ENCODE assay signal across 1 cellular context in genomic region chr16:54628796-54629625, GRCh38.
TF ChIP-seq lines count a peak whose summit lies in the region.

No MANE protein-coding gene starts in this region.

TF ChIP-seq in HepG2, 621 proteins besides CTCF, POLR2A, EP300 and RAD21 (continued from another document and continues in another):
- TF ChIP-seq TBL1XR1 (IDR thresholded peaks at IDR 0.05; ENCODE audit: borderline replicate concordance, low read length, partially characterized antibody) = peak; percentile 80
- TF ChIP-seq ZGPAT (CRISPR knock-in tag; IDR thresholded peaks at IDR 0.05) = peak; percentile 98
- TF ChIP-seq, protein P1, sequence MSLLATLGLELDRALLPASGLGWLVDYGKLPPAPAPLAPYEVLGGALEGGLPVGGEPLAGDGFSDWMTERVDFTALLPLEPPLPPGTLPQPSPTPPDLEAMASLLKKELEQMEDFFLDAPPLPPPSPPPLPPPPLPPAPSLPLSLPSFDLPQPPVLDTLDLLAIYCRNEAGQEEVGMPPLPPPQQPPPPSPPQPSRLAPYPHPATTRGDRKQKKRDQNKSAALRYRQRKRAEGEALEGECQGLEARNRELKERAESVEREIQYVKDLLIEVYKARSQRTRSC (CRISPR knock-in tag; IDR thresholded peaks at IDR 0.05; ENCODE audit: low read depth) = no peak
- TF ChIP-seq, protein P2, sequence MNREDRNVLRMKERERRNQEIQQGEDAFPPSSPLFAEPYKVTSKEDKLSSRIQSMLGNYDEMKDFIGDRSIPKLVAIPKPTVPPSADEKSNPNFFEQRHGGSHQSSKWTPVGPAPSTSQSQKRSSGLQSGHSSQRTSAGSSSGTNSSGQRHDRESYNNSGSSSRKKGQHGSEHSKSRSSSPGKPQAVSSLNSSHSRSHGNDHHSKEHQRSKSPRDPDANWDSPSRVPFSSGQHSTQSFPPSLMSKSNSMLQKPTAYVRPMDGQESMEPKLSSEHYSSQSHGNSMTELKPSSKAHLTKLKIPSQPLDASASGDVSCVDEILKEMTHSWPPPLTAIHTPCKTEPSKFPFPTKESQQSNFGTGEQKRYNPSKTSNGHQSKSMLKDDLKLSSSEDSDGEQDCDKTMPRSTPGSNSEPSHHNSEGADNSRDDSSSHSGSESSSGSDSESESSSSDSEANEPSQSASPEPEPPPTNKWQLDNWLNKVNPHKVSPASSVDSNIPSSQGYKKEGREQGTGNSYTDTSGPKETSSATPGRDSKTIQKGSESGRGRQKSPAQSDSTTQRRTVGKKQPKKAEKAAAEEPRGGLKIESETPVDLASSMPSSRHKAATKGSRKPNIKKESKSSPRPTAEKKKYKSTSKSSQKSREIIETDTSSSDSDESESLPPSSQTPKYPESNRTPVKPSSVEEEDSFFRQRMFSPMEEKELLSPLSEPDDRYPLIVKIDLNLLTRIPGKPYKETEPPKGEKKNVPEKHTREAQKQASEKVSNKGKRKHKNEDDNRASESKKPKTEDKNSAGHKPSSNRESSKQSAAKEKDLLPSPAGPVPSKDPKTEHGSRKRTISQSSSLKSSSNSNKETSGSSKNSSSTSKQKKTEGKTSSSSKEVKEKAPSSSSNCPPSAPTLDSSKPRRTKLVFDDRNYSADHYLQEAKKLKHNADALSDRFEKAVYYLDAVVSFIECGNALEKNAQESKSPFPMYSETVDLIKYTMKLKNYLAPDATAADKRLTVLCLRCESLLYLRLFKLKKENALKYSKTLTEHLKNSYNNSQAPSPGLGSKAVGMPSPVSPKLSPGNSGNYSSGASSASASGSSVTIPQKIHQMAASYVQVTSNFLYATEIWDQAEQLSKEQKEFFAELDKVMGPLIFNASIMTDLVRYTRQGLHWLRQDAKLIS (CRISPR knock-in tag; IDR thresholded peaks at IDR 0.05) = no peak
- no peak; the same call in 1 of the 2 replicates for TF ChIP-seq REXO4 (CRISPR knock-in tag; IDR thresholded peaks at IDR 0.05; ENCODE audit: borderline replicate concordance)
- TF ChIP-seq NCOA2 (CRISPR knock-in tag; IDR thresholded peaks at IDR 0.05) = peak; percentile 94
- TF ChIP-seq, protein P3, sequence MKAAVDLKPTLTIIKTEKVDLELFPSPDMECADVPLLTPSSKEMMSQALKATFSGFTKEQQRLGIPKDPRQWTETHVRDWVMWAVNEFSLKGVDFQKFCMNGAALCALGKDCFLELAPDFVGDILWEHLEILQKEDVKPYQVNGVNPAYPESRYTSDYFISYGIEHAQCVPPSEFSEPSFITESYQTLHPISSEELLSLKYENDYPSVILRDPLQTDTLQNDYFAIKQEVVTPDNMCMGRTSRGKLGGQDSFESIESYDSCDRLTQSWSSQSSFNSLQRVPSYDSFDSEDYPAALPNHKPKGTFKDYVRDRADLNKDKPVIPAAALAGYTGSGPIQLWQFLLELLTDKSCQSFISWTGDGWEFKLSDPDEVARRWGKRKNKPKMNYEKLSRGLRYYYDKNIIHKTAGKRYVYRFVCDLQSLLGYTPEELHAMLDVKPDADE (CRISPR knock-in tag; IDR thresholded peaks at IDR 0.05) = no peak
- TF ChIP-seq ZBTB26 (CRISPR knock-in tag; IDR thresholded peaks at IDR 0.05; ENCODE audit: borderline replicate concordance) = 0 out of 2 replicates have a peak, but pooled peaks have one; percentile 29
- no peak for TF ChIP-seq MAFK (conservative IDR thresholded peaks at IDR 0.05 in 1 of 2, IDR thresholded peaks at IDR 0.05 in 1 of 2; ENCODE audit: low read length in 2 of 2)
- TF ChIP-seq MATR3 (CRISPR knock-in tag; IDR thresholded peaks at IDR 0.05) = no peak
- no peak for TF ChIP-seq PAX8 (CRISPR knock-in tag; IDR thresholded peaks at IDR 0.05; ENCODE audit: borderline replicate concordance)
- peak; percentile 67; the same call in 1 of the 2 replicates for TF ChIP-seq ZMAT3 (CRISPR knock-in tag; conservative IDR thresholded peaks at IDR 0.05)
- TF ChIP-seq, protein P4, sequence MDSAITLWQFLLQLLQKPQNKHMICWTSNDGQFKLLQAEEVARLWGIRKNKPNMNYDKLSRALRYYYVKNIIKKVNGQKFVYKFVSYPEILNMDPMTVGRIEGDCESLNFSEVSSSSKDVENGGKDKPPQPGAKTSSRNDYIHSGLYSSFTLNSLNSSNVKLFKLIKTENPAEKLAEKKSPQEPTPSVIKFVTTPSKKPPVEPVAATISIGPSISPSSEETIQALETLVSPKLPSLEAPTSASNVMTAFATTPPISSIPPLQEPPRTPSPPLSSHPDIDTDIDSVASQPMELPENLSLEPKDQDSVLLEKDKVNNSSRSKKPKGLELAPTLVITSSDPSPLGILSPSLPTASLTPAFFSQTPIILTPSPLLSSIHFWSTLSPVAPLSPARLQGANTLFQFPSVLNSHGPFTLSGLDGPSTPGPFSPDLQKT (CRISPR knock-in tag; IDR thresholded peaks at IDR 0.05; ENCODE audit: borderline replicate concordance) = no peak
- no peak for TF ChIP-seq KLF13 (CRISPR knock-in tag; IDR thresholded peaks at IDR 0.05)
- no peak for TF ChIP-seq PRMT3 (CRISPR knock-in tag; IDR thresholded peaks at IDR 0.05; ENCODE audit: borderline replicate concordance, low read depth)
- no peak for TF ChIP-seq SMC3 (IDR thresholded peaks at IDR 0.05; ENCODE audit: low read length)
- TF ChIP-seq ZNF329 (CRISPR knock-in tag; IDR thresholded peaks at IDR 0.05; ENCODE audit: low read depth) = 0 out of 2 replicates have a peak, but pooled peaks have one; percentile 16
- TF ChIP-seq PAXIP1 (CRISPR knock-in tag; conservative IDR thresholded peaks at IDR 0.05) = peak; percentile 80
- TF ChIP-seq NR2F2 (IDR thresholded peaks at IDR 0.05; ENCODE audit: borderline replicate concordance, low read depth) = peak; percentile 100
- peak; percentile 74; the same call in 1 of the 2 replicates for TF ChIP-seq KLF12 (CRISPR knock-in tag; IDR thresholded peaks at IDR 0.05; ENCODE audit: borderline replicate concordance)
- TF ChIP-seq ZNF597 (CRISPR knock-in tag; IDR thresholded peaks at IDR 0.05) = no peak
- TF ChIP-seq AHR (CRISPR knock-in tag; IDR thresholded peaks at IDR 0.05) = peak; percentile 83
- TF ChIP-seq NR2F6 (IDR thresholded peaks at IDR 0.05) = peak; percentile 100
- TF ChIP-seq NR2F6 (CRISPR knock-in tag; IDR thresholded peaks at IDR 0.05) = peak; percentile 100
- no peak for TF ChIP-seq NR0B2 (CRISPR knock-in tag; IDR thresholded peaks at IDR 0.05)
- TF ChIP-seq, protein P5, sequence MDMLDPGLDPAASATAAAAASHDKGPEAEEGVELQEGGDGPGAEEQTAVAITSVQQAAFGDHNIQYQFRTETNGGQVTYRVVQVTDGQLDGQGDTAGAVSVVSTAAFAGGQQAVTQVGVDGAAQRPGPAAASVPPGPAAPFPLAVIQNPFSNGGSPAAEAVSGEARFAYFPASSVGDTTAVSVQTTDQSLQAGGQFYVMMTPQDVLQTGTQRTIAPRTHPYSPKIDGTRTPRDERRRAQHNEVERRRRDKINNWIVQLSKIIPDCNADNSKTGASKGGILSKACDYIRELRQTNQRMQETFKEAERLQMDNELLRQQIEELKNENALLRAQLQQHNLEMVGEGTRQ (IDR thresholded peaks at IDR 0.05; ENCODE audit: low read depth, low read length) = no peak
- TF ChIP-seq, protein P5 (CRISPR knock-in tag; IDR thresholded peaks at IDR 0.05; ENCODE audit: borderline replicate concordance) = no peak
- TF ChIP-seq CREB1 (IDR thresholded peaks at IDR 0.05) = no peak
- TF ChIP-seq CREB1 (CRISPR knock-in tag; IDR thresholded peaks at IDR 0.05) = peak; percentile 70
- peak; percentile 48; the same call in 1 of the 2 replicates for TF ChIP-seq SNAPC2 (CRISPR knock-in tag; IDR thresholded peaks at IDR 0.05)
- TF ChIP-seq RBFOX2 (IDR thresholded peaks at IDR 0.05; ENCODE audit: low read depth, low read length) = no peak
- no peak for TF ChIP-seq TAF1 (CRISPR knock-in tag; IDR thresholded peaks at IDR 0.05)
- peak; percentile 66 for TF ChIP-seq ZNF746 (CRISPR knock-in tag; IDR thresholded peaks at IDR 0.05)
- TF ChIP-seq PAF1 (CRISPR knock-in tag; IDR thresholded peaks at IDR 0.05) = no peak
- no peak; the same call in 1 of the 2 replicates for TF ChIP-seq HIVEP1 (CRISPR knock-in tag; IDR thresholded peaks at IDR 0.05)
- TF ChIP-seq PRPF4 (IDR thresholded peaks at IDR 0.05; ENCODE audit: low read depth, low read length, poor library complexity, severe bottlenecking) = no peak
- TF ChIP-seq ZNF563 (CRISPR knock-in tag; IDR thresholded peaks at IDR 0.05) = 0 out of 2 replicates have a peak, but pooled peaks have one; percentile 27
- no peak for TF ChIP-seq ZNF740 (CRISPR knock-in tag; IDR thresholded peaks at IDR 0.05)
- TF ChIP-seq, protein P6, sequence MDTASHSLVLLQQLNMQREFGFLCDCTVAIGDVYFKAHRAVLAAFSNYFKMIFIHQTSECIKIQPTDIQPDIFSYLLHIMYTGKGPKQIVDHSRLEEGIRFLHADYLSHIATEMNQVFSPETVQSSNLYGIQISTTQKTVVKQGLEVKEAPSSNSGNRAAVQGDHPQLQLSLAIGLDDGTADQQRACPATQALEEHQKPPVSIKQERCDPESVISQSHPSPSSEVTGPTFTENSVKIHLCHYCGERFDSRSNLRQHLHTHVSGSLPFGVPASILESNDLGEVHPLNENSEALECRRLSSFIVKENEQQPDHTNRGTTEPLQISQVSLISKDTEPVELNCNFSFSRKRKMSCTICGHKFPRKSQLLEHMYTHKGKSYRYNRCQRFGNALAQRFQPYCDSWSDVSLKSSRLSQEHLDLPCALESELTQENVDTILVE (CRISPR knock-in tag; IDR thresholded peaks at IDR 0.05) = peak; percentile 57; the same call in 1 of the 2 replicates
- TF ChIP-seq ARID2 (CRISPR knock-in tag; IDR thresholded peaks at IDR 0.05; ENCODE audit: borderline replicate concordance) = peak; percentile 79; the same call in 1 of the 2 replicates
- TF ChIP-seq FOXA3 (CRISPR knock-in tag; IDR thresholded peaks at IDR 0.05) = peak; percentile 96
